In the genomic region with DNA sequence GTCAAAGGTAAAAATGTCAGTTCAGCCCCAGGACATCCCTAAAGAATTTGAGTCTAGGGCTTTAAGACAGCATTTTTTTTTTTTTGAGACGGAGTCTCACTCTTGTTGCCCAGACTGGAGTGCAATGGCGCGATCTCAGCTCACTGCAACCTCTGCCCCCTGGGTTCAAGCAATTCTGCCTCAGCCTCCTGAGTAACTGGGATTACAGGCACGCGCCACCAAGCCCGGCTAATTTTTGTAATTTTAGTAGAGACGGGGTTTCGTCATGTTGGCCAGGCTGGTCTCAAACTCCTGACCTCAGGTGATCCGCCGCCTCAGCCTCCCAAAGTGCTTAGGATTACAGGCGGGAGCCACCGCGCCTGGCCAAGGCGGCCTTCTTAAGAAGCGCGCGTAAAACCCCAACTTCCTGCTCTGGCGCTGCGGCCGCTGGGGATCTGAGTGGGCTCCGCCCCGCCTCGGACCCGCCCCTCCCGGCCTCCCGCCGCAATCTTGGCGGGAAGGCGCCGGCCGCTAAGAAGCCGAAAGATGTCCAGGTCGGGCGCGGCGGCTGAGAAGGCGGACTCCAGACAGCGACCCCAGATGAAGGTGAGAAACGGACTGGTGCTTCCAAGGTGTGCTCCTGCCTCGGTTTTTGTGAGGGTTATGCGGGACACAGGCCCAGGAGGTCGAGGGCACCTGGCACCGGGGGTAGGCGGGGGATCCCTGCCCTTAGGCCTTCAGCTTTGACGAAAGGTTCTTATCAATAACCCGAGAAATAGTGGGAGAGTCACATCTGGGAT, we compare ENCODE assay signal across 8 cellular contexts. TPM values are rescaled to one million over a fixed set of nuclear protein-coding genes. Genes with fewer than 3 reads are reported as not detected.
DNase-seq lines count a peak whose midpoint lies in the region; ATAC-seq and TF ChIP-seq lines count a peak whose summit lies in the region.
"Not testable (repeated sequence)": the region's sequence is repeated elsewhere in the genome, so short reads cannot be mapped to it uniquely, and the experiment has no call there.

TSS of gene WDR76 (plus strand) at position 495 of the 779 bp plus-strand sequence. CDS start at position 526, 31 bp downstream.

- H3K36me3 Mint-ChIP-seq in activated CD8-positive, alpha-beta T cell treated with anti-CD3 and anti-CD28 coated beads, Interleukin-2, amount 10 ng/mL, durations not matched to agents 7 days and 5 days (ENCODE audit: low read depth) = peaks cover 49% of the 10 kb centered on the region

- intact Hi-C loops in lower leg skin (cut with DNase I; ENCODE audit: low total_unique reads) = not testable (repeated sequence)

- TF ChIP-seq POLR2A in lower leg skin (IDR thresholded peaks at IDR 0.05) = not testable (repeated sequence)

- peak; percentile 53 for ATAC-seq in GM19397 (IDR thresholded peaks at IDR 0.05; ENCODE audit: unreplicated experiment)
- ATAC-seq in activated CD8-positive, alpha-beta T cell treated with anti-CD3 and anti-CD28 coated beads, Interleukin-2, amount 10 ng/mL, durations not matched to agents 7 days and 5 days = peak; percentile 69

- peak within 1 kb of the TSS; percentile 95 for H3K27ac Mint-ChIP-seq in activated CD8-positive, alpha-beta T cell treated with anti-CD3 and anti-CD28 coated beads, Interleukin-2, amount 10 ng/mL, durations not matched to agents 7 days and 5 days

- H3K9me3 Mint-ChIP-seq in activated CD8-positive, alpha-beta T cell treated with anti-CD3 and anti-CD28 coated beads, Interleukin-2, amount 10 ng/mL, durations not matched to agents 7 days and 5 days (ENCODE audit: insufficient read depth) = not testable (repeated sequence)

- CTCF ChIA-PET in activated CD8-positive, alpha-beta T cell treated with anti-CD3 and anti-CD28 coated beads, Interleukin-2, amount 10 ng/mL, durations not matched to agents 7 days and 5 days (lab: Charles Lee) = interaction anchor here (1.4 to 2.3 kb wide), 2 partner anchors 13 to 50 kb away, joined by 3 to 11 read pairs; partner anchors contain the start of gene ELL3

- POLR2A ChIA-PET in activated CD8-positive, alpha-beta T cell treated with anti-CD3 and anti-CD28 coated beads, Interleukin-2, amount 10 ng/mL, durations not matched to agents 7 days and 5 days (lab: Charles Lee) = interaction anchor here (0.6 to 3.1 kb wide), 8 partner anchors 18 to 460 kb away, joined by 3 to 18 read pairs (median 5); partner anchors contain the start of genes ELL3, HYPK, PDIA3 and SERF2

- H3K4me3 Mint-ChIP-seq in activated CD8-positive, alpha-beta T cell treated with anti-CD3 and anti-CD28 coated beads, Interleukin-2, amount 10 ng/mL, durations not matched to agents 7 days and 5 days = peak within 1 kb of the TSS; percentile 85

- DNase-seq in C1 segment of cervical spinal cord (lab: John Stamatoyannopoulos, UW) (peak in 12 of 14 donors; percentile 5 to 67 (median 21)), HUDEP-2 (lab: John Stamatoyannopoulos, UW; ENCODE audit: unreplicated experiment in 76 of 76) (peak in 72 of 76 experiments; percentile 15 to 86 (median 72)), NOMO-1 (lab: John Stamatoyannopoulos, UW; ENCODE audit: unreplicated experiment in 2 of 2) (peak; percentile 72 to 92), lower leg skin (ENCODE audit: low spot score in 2 of 2) (peak; percentile 71 to 96)
- peak; percentile 88 for DNase-seq in activated CD8-positive, alpha-beta T cell treated with anti-CD3 and anti-CD28 coated beads, Interleukin-2, amount 10 ng/mL, durations not matched to agents 7 days and 5 days
- peak; percentile 54 for DNase-seq in effector CD4-positive, alpha-beta T cell
- peak; percentile 74 for DNase-seq in stimulated activated CD4-positive, alpha-beta T cell treated with anti-CD3 and anti-CD28 coated beads, Interleukin-4, amount 100 ng/mL, for 1 hour

- TF ChIP-seq CTCF in lower leg skin (IDR thresholded peaks at IDR 0.05) = not testable (repeated sequence)

- WGBS in lower leg skin, 2 donors = 4 to 5% methylated on average over 33 to 46 of the region's 46 CpGs

- peaks cover 58% of the 10 kb centered on the region for H3K4me1 Mint-ChIP-seq in activated CD8-positive, alpha-beta T cell treated with anti-CD3 and anti-CD28 coated beads, Interleukin-2, amount 10 ng/mL, durations not matched to agents 7 days and 5 days (ENCODE audit: low read depth)

- not testable (repeated sequence) for H3K27me3 Mint-ChIP-seq in activated CD8-positive, alpha-beta T cell treated with anti-CD3 and anti-CD28 coated beads, Interleukin-2, amount 10 ng/mL, durations not matched to agents 7 days and 5 days (ENCODE audit: low read depth)

- peak within 1 kb of the TSS; percentile 34 for H3K4me3 ChIP-seq in lower leg skin (ENCODE audit: low read depth, poor library complexity, severe bottlenecking)

RNA-seq across cellular contexts. Expression of gene WDR76, which starts in this region (rescaled TPM):
- total RNA-seq in activated CD8-positive, alpha-beta T cell treated with anti-CD3 and anti-CD28 coated beads, Interleukin-2, amount 10 ng/mL, durations not matched to agents 7 days and 5 days = 10 to 100 TPM; 87.0 to 88.7 TPM
- total RNA-seq in lower leg skin = 1 to 10 TPM; 3.4 to 7.6 (median 7.1) TPM

Comparison
In these comparisons a context has a peak if more than half of its experiments do, and no peak if none do; other contexts are left out.
1. Peak in every context shown above with its lines: DNase-seq, ATAC-seq and H3K4me3 ChIP-seq.
2. RNA of gene WDR76 (total RNA-seq): 87.0 to 88.7 TPM in activated CD8-positive, alpha-beta T cell treated with anti-CD3 and anti-CD28 coated beads, Interleukin-2, amount 10 ng/mL, durations not matched to agents 7 days and 5 days; 3.4 to 7.6 TPM in lower leg skin; every median in the first group is over 10 times any median in the second.
3. DNase-seq: peak in every context shown above with its lines; median percentile 88 in activated CD8-positive, alpha-beta T cell treated with anti-CD3 and anti-CD28 coated beads, Interleukin-2, amount 10 ng/mL, durations not matched to agents 7 days and 5 days; 84 in lower leg skin; 82 in NOMO-1; 74 in stimulated activated CD4-positive, alpha-beta T cell treated with anti-CD3 and anti-CD28 coated beads, Interleukin-4, amount 100 ng/mL, for 1 hour; 72 in HUDEP-2; 54 in effector CD4-positive, alpha-beta T cell; 21 in C1 segment of cervical spinal cord.